In genomic region chr9:133552236-133552635, GRCh38 we compare ENCODE assay signal across 1 cellular context.
TF ChIP-seq lines count a peak whose summit lies in the region.

No MANE protein-coding gene starts in this region.

TF ChIP-seq in HepG2, 621 proteins besides CTCF, POLR2A, EP300 and RAD21:
- TF ChIP-seq NR1H2 (CRISPR knock-in tag; IDR thresholded peaks at IDR 0.05; ENCODE audit: borderline replicate concordance, low read depth): no peak
- TF ChIP-seq HDAC1 (CRISPR knock-in tag; IDR thresholded peaks at IDR 0.05): no peak
- no peak for TF ChIP-seq MTERF4 (CRISPR knock-in tag; IDR thresholded peaks at IDR 0.05)
- TF ChIP-seq, protein P1, sequence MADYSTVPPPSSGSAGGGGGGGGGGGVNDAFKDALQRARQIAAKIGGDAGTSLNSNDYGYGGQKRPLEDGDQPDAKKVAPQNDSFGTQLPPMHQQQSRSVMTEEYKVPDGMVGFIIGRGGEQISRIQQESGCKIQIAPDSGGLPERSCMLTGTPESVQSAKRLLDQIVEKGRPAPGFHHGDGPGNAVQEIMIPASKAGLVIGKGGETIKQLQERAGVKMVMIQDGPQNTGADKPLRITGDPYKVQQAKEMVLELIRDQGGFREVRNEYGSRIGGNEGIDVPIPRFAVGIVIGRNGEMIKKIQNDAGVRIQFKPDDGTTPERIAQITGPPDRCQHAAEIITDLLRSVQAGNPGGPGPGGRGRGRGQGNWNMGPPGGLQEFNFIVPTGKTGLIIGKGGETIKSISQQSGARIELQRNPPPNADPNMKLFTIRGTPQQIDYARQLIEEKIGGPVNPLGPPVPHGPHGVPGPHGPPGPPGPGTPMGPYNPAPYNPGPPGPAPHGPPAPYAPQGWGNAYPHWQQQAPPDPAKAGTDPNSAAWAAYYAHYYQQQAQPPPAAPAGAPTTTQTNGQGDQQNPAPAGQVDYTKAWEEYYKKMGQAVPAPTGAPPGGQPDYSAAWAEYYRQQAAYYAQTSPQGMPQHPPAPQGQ (CRISPR knock-in tag; IDR thresholded peaks at IDR 0.05; ENCODE audit: borderline replicate concordance): no peak
- TF ChIP-seq SYNCRIP (IDR thresholded peaks at IDR 0.05; ENCODE audit: insufficient read depth, low read depth, low read length): no peak
- TF ChIP-seq YEATS4 (CRISPR knock-in tag; IDR thresholded peaks at IDR 0.05; ENCODE audit: borderline replicate concordance): no peak
- no peak for TF ChIP-seq AHR (CRISPR knock-in tag; IDR thresholded peaks at IDR 0.05)
- TF ChIP-seq ZNF776 (CRISPR knock-in tag; IDR thresholded peaks at IDR 0.05): no peak
- TF ChIP-seq SMARCC2 (IDR thresholded peaks at IDR 0.05): no peak
- TF ChIP-seq TBL1XR1 (IDR thresholded peaks at IDR 0.05; ENCODE audit: borderline replicate concordance, low read length, partially characterized antibody): no peak
- TF ChIP-seq, protein P2, sequence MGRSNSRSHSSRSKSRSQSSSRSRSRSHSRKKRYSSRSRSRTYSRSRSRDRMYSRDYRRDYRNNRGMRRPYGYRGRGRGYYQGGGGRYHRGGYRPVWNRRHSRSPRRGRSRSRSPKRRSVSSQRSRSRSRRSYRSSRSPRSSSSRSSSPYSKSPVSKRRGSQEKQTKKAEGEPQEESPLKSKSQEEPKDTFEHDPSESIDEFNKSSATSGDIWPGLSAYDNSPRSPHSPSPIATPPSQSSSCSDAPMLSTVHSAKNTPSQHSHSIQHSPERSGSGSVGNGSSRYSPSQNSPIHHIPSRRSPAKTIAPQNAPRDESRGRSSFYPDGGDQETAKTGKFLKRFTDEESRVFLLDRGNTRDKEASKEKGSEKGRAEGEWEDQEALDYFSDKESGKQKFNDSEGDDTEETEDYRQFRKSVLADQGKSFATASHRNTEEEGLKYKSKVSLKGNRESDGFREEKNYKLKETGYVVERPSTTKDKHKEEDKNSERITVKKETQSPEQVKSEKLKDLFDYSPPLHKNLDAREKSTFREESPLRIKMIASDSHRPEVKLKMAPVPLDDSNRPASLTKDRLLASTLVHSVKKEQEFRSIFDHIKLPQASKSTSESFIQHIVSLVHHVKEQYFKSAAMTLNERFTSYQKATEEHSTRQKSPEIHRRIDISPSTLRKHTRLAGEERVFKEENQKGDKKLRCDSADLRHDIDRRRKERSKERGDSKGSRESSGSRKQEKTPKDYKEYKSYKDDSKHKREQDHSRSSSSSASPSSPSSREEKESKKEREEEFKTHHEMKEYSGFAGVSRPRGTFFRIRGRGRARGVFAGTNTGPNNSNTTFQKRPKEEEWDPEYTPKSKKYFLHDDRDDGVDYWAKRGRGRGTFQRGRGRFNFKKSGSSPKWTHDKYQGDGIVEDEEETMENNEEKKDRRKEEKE (IDR thresholded peaks at IDR 0.05): no peak
- no peak for TF ChIP-seq MXD4 (CRISPR knock-in tag; IDR thresholded peaks at IDR 0.05)
- no peak for TF ChIP-seq ZKSCAN8 (CRISPR knock-in tag; IDR thresholded peaks at IDR 0.05; ENCODE audit: borderline replicate concordance)
- TF ChIP-seq ZNF33A (CRISPR knock-in tag; IDR thresholded peaks at IDR 0.05; ENCODE audit: borderline replicate concordance): no peak
- no peak for TF ChIP-seq MXD1 (CRISPR knock-in tag; IDR thresholded peaks at IDR 0.05)
- no peak for TF ChIP-seq ZFP36 (IDR thresholded peaks at IDR 0.05; ENCODE audit: borderline replicate concordance, low read depth, low read length, partially characterized antibody)
- no peak for TF ChIP-seq AGO2 (optimal IDR thresholded peaks at IDR 0.05; ENCODE audit: low read depth, low read length)
- TF ChIP-seq ARID2 (CRISPR knock-in tag; IDR thresholded peaks at IDR 0.05; ENCODE audit: borderline replicate concordance): no peak
- TF ChIP-seq HMG20A (CRISPR knock-in tag; IDR thresholded peaks at IDR 0.05; ENCODE audit: borderline replicate concordance): no peak
